ENCODE assay signal across 14 cellular contexts in the genomic region with DNA sequence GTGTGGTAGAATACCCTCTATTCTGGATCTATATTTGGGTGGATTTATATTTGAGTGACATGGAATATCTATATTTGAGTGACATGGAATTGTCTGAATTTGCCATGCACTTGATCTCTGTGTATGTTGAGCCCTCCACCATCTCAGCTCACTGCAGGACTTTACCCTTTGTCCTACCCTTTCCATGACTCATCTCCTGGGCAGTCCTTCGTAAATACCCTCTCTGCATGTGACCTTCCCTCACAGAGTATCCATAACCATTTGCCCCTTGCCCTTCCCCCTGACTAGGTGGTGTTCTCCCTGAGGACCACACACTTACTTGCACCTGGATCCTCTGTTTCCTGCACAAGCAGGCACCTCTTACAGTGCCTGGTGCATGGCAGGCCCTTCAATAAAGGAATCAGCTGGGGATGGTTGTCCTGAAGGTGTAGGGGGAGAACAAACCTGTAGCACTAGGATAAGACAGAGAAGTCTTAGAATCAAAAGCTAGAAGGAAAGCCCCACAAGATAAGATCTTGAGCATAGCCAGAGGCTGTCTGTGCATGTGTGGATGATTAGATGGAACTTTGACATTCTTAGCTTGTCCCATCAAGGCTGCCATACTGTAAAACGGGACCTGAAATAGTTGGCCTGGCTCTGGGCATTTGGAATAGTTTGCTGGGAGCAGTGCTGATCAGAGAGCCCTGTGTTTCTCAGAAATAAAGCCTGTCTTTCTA.
DNase-seq lines count a peak whose midpoint lies in the region; ATAC-seq and TF ChIP-seq lines count a peak whose summit lies in the region.
"Had no signal": no experiment of that assay in that cellular context is flagged by ENCODE, and none has a peak within 500 bp of the region (broad histone marks: within the 10 kb centered on the region; RNA-seq: fewer than 3 reads in every experiment).

No MANE protein-coding gene starts in this region.

- no peak for TF ChIP-seq POLR2A in gastrocnemius medialis (IDR thresholded peaks at IDR 0.05)

- H3K4me3 ChIP-seq in mucosa of descending colon (no peak overlapping the region), gastrocnemius medialis (no peak overlapping the region)

- no peaks in the 10 kb centered on the region for H3K9me3 ChIP-seq in mucosa of descending colon
- no peaks in the 10 kb centered on the region for H3K9me3 ChIP-seq in gastrocnemius medialis

- TF ChIP-seq CTCF in mucosa of descending colon (IDR thresholded peaks at IDR 0.05) = no peak
- no peak for TF ChIP-seq CTCF in gastrocnemius medialis (IDR thresholded peaks at IDR 0.05 in 4 of 5, conservative IDR thresholded peaks at IDR 0.05 in 1 of 5)

- in situ Hi-C loops in gastrocnemius medialis (cut with MboI; ENCODE audit: low sequenced_read_pairs in 4 of 4) = no loop called here

- ATAC-seq in mucosa of descending colon (peak; percentile 36), HG03432 (IDR thresholded peaks at IDR 0.05; ENCODE audit: unreplicated experiment) (no peak), gastrocnemius medialis (no peak)

- intact Hi-C loops in mucosa of descending colon (cut with DNase I, micrococcal nuclease) (no loop called here), gastrocnemius medialis (cut with DNase I; ENCODE audit: low total_unique reads) (no loop called here)

- H3K27ac ChIP-seq in gastrocnemius medialis = no peak overlapping the region

- H3K36me3 ChIP-seq in mucosa of descending colon (ENCODE audit: low read depth) (no peaks in the 10 kb centered on the region), gastrocnemius medialis (no peaks in the 10 kb centered on the region)

- H3K27me3 ChIP-seq in gastrocnemius medialis = no peaks in the 10 kb centered on the region

- no peaks in the 10 kb centered on the region for H3K4me1 ChIP-seq in mucosa of descending colon (ENCODE audit: low read depth)
- peaks cover 6 to 8% of the 10 kb centered on the region in 2 donors for H3K4me1 ChIP-seq in gastrocnemius medialis

- DNase-seq in DMS53 (lab: John Stamatoyannopoulos, UW) (peak; percentile 50), HuH-7 (ENCODE audit: low spot score) (peak; percentile 12), SW480 (ENCODE audit: low spot score) (peak; percentile 41), mucosa of descending colon (no peak), foreskin melanocyte (no peak), gastrocnemius medialis (no peak)
- DNase-seq: COR-L47, H9, KBM-7, NCI-H1092, NCI-H1694, NCI-H446, NCI-H748 treated with DMSO at 0.1 percent for 48 hours had no signal

Comparison
In these comparisons a context has a peak if more than half of its experiments do, and no peak if none do; other contexts are left out.
1. DNase-seq: peak in DMS53 (single experiment), HuH-7 (single experiment) and SW480 (single experiment); none in mucosa of descending colon (0 of 3), foreskin melanocyte (single experiment) and gastrocnemius medialis (0 of 2).